ENCODE assay signal across 18 cellular contexts in genomic region chr11:7204778-7205177, GRCh38. TPM values are rescaled to one million over a fixed set of nuclear protein-coding genes. Genes with fewer than 3 reads are reported as not detected.
DNase-seq lines count a peak whose midpoint lies in the region; ATAC-seq and TF ChIP-seq lines count a peak whose summit lies in the region.
"Had no signal": no experiment of that assay in that cellular context is flagged by ENCODE, and none has a peak within 500 bp of the region (broad histone marks: within the 10 kb centered on the region; RNA-seq: fewer than 3 reads in every experiment).

No MANE protein-coding gene starts in this region.

- no peaks in the 10 kb centered on the region for H3K27me3 Mint-ChIP-seq in activated naive CD8-positive, alpha-beta T cell treated with anti-CD3 and anti-CD28 coated beads, Interleukin-2, amount 50 U/mL, for 24 hours

- H3K4me3 Mint-ChIP-seq in activated naive CD8-positive, alpha-beta T cell treated with anti-CD3 and anti-CD28 coated beads, Interleukin-2, amount 50 U/mL, for 24 hours = no peak overlapping the region
- H3K4me3 Mint-ChIP-seq: B cell; T-helper 2 cell treated with Interferon-gamma antibody and Interleukin-4, amounts not matched to agents 5 μg/mL and 100 μg/mL, for 36 hours had no signal

- TF ChIP-seq CTCF in brain microvascular endothelial cell (IDR thresholded peaks at IDR 0.05; ENCODE audit: low read depth, low read length, missing control alignments) = no peak

- no peak overlapping the region for H3K27ac Mint-ChIP-seq in activated naive CD8-positive, alpha-beta T cell treated with anti-CD3 and anti-CD28 coated beads, Interleukin-2, amount 50 U/mL, for 24 hours
- H3K27ac Mint-ChIP-seq: B cell; T-helper 2 cell treated with Interferon-gamma antibody and Interleukin-4, amounts not matched to agents 5 μg/mL and 100 μg/mL, for 36 hours had no signal

- H3K36me3 Mint-ChIP-seq in activated naive CD8-positive, alpha-beta T cell treated with anti-CD3 and anti-CD28 coated beads, Interleukin-2, amount 50 U/mL, for 24 hours (ENCODE audit: low read depth) = no peaks in the 10 kb centered on the region

- H3K36me3 ChIP-seq in brain microvascular endothelial cell (replicated peaks) = no peaks in the 10 kb centered on the region
- H3K36me3 ChIP-seq: ovary had no signal

- peak overlapping the region; percentile 35 for H3K27ac ChIP-seq in brain microvascular endothelial cell
- H3K27ac ChIP-seq: ovary had no signal

- H3K4me3 ChIP-seq in brain microvascular endothelial cell (ENCODE audit: low read depth, low read length) = no peak overlapping the region
- H3K4me3 ChIP-seq: ovary had no signal

- no peak for ATAC-seq in activated naive CD8-positive, alpha-beta T cell treated with anti-CD3 and anti-CD28 coated beads, Interleukin-2, amount 50 U/mL, for 24 hours
- no peak for ATAC-seq in HG03097 (IDR thresholded peaks at IDR 0.05; ENCODE audit: low FRiP score, unreplicated experiment)
- ATAC-seq: activated CD4-positive, CD25-positive, alpha-beta regulatory T cell treated with anti-CD3 and anti-CD28 coated beads, Interleukin-2, amount 50 U/mL, for 24 hours had no signal

- no peaks in the 10 kb centered on the region for H3K4me1 Mint-ChIP-seq in activated naive CD8-positive, alpha-beta T cell treated with anti-CD3 and anti-CD28 coated beads, Interleukin-2, amount 50 U/mL, for 24 hours
- H3K4me1 Mint-ChIP-seq: B cell had no signal

- H3K27me3 ChIP-seq in brain microvascular endothelial cell (replicated peaks) = no peaks in the 10 kb centered on the region
- H3K27me3 ChIP-seq: ovary had no signal

- in situ Hi-C loops in brain microvascular endothelial cell (cut with HindIII; ENCODE audit: low pct_ligation_motif_present, low sequenced_read_pairs) = no loop called here

- DNase-seq in HS-5 (ENCODE audit: low read depth) (peak; percentile 19), brain microvascular endothelial cell (peak; percentile 74), glomerular endothelial cell (ENCODE audit: extremely low read depth, low read depth, low spot score) (peak; percentile 82), stromal cell of bone marrow (ENCODE audit: low read depth) (peak; percentile 38)
- no peak for DNase-seq in activated naive CD8-positive, alpha-beta T cell treated with anti-CD3 and anti-CD28 coated beads, Interleukin-2, amount 50 U/mL, for 24 hours
- DNase-seq in activated CD4-positive, alpha-beta T cell treated with anti-CD3 and anti-CD28 coated beads for 1 hour = no peak
- DNase-seq: activated effector memory CD4-positive, alpha-beta T cell treated with Interleukin-2 at 50 U/mL for 16 hours; amygdala; NCI-H69; ovary; stimulated activated CD4-positive, alpha-beta T cell treated with anti-CD3 and anti-CD28 coated beads, Interleukin-2, amount 100 ng/mL, for 48 hours; substantia nigra had no signal

- no peaks in the 10 kb centered on the region for H3K9me3 Mint-ChIP-seq in activated naive CD8-positive, alpha-beta T cell treated with anti-CD3 and anti-CD28 coated beads, Interleukin-2, amount 50 U/mL, for 24 hours
- H3K9me3 Mint-ChIP-seq: T-helper 2 cell treated with Interferon-gamma antibody and Interleukin-4, amounts not matched to agents 5 μg/mL and 100 μg/mL, for 36 hours had no signal

RNA-seq across cellular contexts. Expression of gene SYT9, which starts 46.9 kb away (rescaled TPM):
- 0.10 TPM in 1 of 2 replicates, not detected in the other for total RNA-seq in glomerular endothelial cell
- total RNA-seq: B cell, LHCN-M2, myocyte had no signal

Comparison
In these comparisons a context has a peak if more than half of its experiments do, and no peak if none do; other contexts are left out.
1. DNase-seq: peak in HS-5 (single experiment), brain microvascular endothelial cell (single experiment), glomerular endothelial cell (single experiment) and stromal cell of bone marrow (single experiment); none in activated naive CD8-positive, alpha-beta T cell treated with anti-CD3 and anti-CD28 coated beads, Interleukin-2, amount 50 U/mL, for 24 hours (single experiment) and activated CD4-positive, alpha-beta T cell treated with anti-CD3 and anti-CD28 coated beads for 1 hour (single experiment).